In the genomic region with DNA sequence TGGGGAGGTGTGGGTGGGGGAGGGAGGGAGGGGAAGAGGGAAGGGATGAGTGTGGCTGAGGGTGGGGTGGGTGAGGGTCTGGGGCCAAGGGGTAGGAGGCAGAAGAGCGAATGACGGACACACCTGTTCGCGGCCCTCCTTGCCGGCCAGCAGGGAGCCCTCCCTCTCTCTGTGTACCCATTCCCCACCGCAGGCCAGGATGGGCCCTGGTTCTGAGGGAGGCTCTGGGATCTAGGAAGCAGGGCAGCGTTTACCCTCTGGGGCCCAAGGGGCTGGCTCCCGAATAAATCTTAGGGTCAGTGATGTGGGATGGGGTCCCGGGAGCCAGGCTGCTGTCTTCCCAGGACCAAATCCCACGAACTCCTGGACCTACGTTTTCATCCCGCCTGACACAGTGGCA, we compare ENCODE assay signal across 32 cellular contexts. TPM values are rescaled to one million over a fixed set of nuclear protein-coding genes. Genes with fewer than 3 reads are reported as not detected.
"Had no signal": no experiment of that assay in that cellular context is flagged by ENCODE, and none has a peak within 500 bp of the region (broad histone marks: within the 10 kb centered on the region; RNA-seq: fewer than 3 reads in every experiment).

No MANE protein-coding gene starts in this region.

- H3K36me3 Mint-ChIP-seq: activated CD4-positive, alpha-beta memory T cell treated with anti-CD3 and anti-CD28 coated beads for 36 hours; activated naive CD4-positive, alpha-beta T cell treated with anti-CD3 and anti-CD28 coated beads, Interleukin-2, amount 50 U/mL, for 24 hours; mesothelial cell of epicardium; naive thymus-derived CD4-positive, alpha-beta T cell; stimulated activated naive B cell treated with anti-CD40 and anti-IgM and Interleukin-4, amounts not matched to agents 10 μg/mL and 1 μg/mL and 100 μg/mL, for 72 hours had no signal

- H3K4me1 ChIP-seq: foreskin keratinocyte, parathyroid adenoma, thyroid gland had no signal

- H3K36me3 ChIP-seq: esophagus muscularis mucosa, heart left ventricle, left ventricle myocardium inferior, right atrium auricular region, stomach, thyroid gland, upper lobe of left lung had no signal

- H3K4me3 Mint-ChIP-seq: activated CD4-positive, alpha-beta memory T cell treated with anti-CD3 and anti-CD28 coated beads for 36 hours; activated CD4-positive, alpha-beta T cell treated with anti-CD3 and anti-CD28 coated beads, Interleukin-2, amount 10 ng/mL, durations not matched to agents 24 days and 14 days; activated naive CD4-positive, alpha-beta T cell treated with anti-CD3 and anti-CD28 coated beads, Interleukin-2, amount 50 U/mL, for 24 hours; activated naive CD8-positive, alpha-beta T cell treated with anti-CD3 and anti-CD28 coated beads, Interleukin-2, amount 50 U/mL, for 24 hours; activated T-helper 1 cell treated with anti-CD3 and anti-CD28 coated beads, Interleukin-12 subunit alpha, Interleukin-12 subunit beta, Interleukin-2, Interleukin-4 antibody, amounts not matched to agents 30 ng/mL and 10 ng/mL and 1 ng/mL, durations not matched to agents 14 hours and 24 hours and 36 hours; mesothelial cell of epicardium; naive thymus-derived CD4-positive, alpha-beta T cell; stimulated activated naive B cell treated with anti-CD40 and anti-IgM and Interleukin-4, amounts not matched to agents 10 μg/mL and 1 μg/mL and 100 μg/mL, for 72 hours had no signal

- DNase-seq: activated CD4-positive, alpha-beta memory T cell treated with anti-CD3 and anti-CD28 coated beads for 36 hours; activated CD4-positive, alpha-beta T cell treated with anti-CD3 and anti-CD28 coated beads, Interleukin-2, amount 10 ng/mL, durations not matched to agents 24 days and 14 days; activated CD4-positive, CD25-positive, alpha-beta regulatory T cell treated with anti-CD3 and anti-CD28 coated beads, Interleukin-2, amount 50 U/mL, for 72 hours; activated CD8-positive, alpha-beta memory T cell treated with anti-CD3 and anti-CD28 coated beads, Interleukin-2, amount 50 U/mL, for 4 hours; activated effector memory CD4-positive, alpha-beta T cell treated with anti-CD3 and anti-CD28 coated beads, Interleukin-2, amount 50 U/mL, for 16 hours; activated naive CD8-positive, alpha-beta T cell treated with anti-CD3 and anti-CD28 coated beads, Interleukin-2, amount 50 U/mL, for 24 hours; activated T-cell treated with anti-CD3 and anti-CD28 coated beads, Interleukin-2, amount 50 U/mL, for 1 hour; amygdala; central memory CD4-positive, alpha-beta T cell; foreskin keratinocyte; heart left ventricle; islet precursor cell; left ventricle myocardium inferior; mammary epithelial cell; naive thymus-derived CD4-positive, alpha-beta T cell; occipital lobe; stimulated activated CD4-positive, alpha-beta T cell treated with anti-CD3 and anti-CD28 coated beads, Interleukin-15, amount 100 ng/mL, for 24 hours; stimulated activated CD4-positive, alpha-beta T cell treated with anti-CD3 and anti-CD28 coated beads, Interleukin-2, amount 100 ng/mL, for 24 hours; stimulated activated naive B cell treated with anti-CD40 and anti-IgM and Interleukin-4, amounts not matched to agents 10 μg/mL and 1 μg/mL and 100 μg/mL, for 72 hours; stomach; T-helper 9 cell; thyroid gland had no signal

- ATAC-seq: activated naive CD8-positive, alpha-beta T cell treated with anti-CD3 and anti-CD28 coated beads, Interleukin-2, amount 50 U/mL, for 24 hours; foreskin keratinocyte; naive thymus-derived CD4-positive, alpha-beta T cell; stimulated activated naive B cell treated with anti-CD40 and anti-IgM and Interleukin-4, amounts not matched to agents 10 μg/mL and 1 μg/mL and 100 μg/mL, for 72 hours had no signal

- H3K27me3 ChIP-seq: right atrium auricular region, thyroid gland had no signal

- H3K9me3 ChIP-seq: esophagus muscularis mucosa, heart left ventricle, left ventricle myocardium inferior, right atrium auricular region, stomach, thyroid gland, upper lobe of left lung had no signal

- H3K27ac Mint-ChIP-seq: activated CD4-positive, alpha-beta memory T cell treated with anti-CD3 and anti-CD28 coated beads for 36 hours; activated CD4-positive, alpha-beta T cell treated with anti-CD3 and anti-CD28 coated beads, Interleukin-2, amount 10 ng/mL, durations not matched to agents 24 days and 14 days; activated naive CD4-positive, alpha-beta T cell treated with anti-CD3 and anti-CD28 coated beads, Interleukin-2, amount 50 U/mL, for 24 hours; activated naive CD8-positive, alpha-beta T cell treated with anti-CD3 and anti-CD28 coated beads, Interleukin-2, amount 50 U/mL, for 24 hours; activated T-helper 1 cell treated with anti-CD3 and anti-CD28 coated beads, Interleukin-12 subunit alpha, Interleukin-12 subunit beta, Interleukin-2, Interleukin-4 antibody, amounts not matched to agents 30 ng/mL and 10 ng/mL and 1 ng/mL, durations not matched to agents 14 hours and 24 hours and 36 hours; mesothelial cell of epicardium; naive thymus-derived CD4-positive, alpha-beta T cell; stimulated activated naive B cell treated with anti-CD40 and anti-IgM and Interleukin-4, amounts not matched to agents 10 μg/mL and 1 μg/mL and 100 μg/mL, for 72 hours had no signal

- H3K4me1 Mint-ChIP-seq: activated CD4-positive, alpha-beta T cell treated with anti-CD3 and anti-CD28 coated beads, Interleukin-2, amount 10 ng/mL, durations not matched to agents 24 days and 14 days; activated naive CD4-positive, alpha-beta T cell treated with anti-CD3 and anti-CD28 coated beads, Interleukin-2, amount 50 U/mL, for 24 hours; activated naive CD8-positive, alpha-beta T cell treated with anti-CD3 and anti-CD28 coated beads, Interleukin-2, amount 50 U/mL, for 24 hours; mesothelial cell of epicardium; stimulated activated naive B cell treated with anti-CD40 and anti-IgM and Interleukin-4, amounts not matched to agents 10 μg/mL and 1 μg/mL and 100 μg/mL, for 72 hours had no signal

- H3K4me3 ChIP-seq: esophagus muscularis mucosa, heart left ventricle, left ventricle myocardium inferior, right atrium auricular region, stomach, thyroid gland, upper lobe of left lung had no signal

- H3K9me3 Mint-ChIP-seq: activated CD4-positive, alpha-beta memory T cell treated with anti-CD3 and anti-CD28 coated beads for 36 hours; activated CD4-positive, alpha-beta T cell treated with anti-CD3 and anti-CD28 coated beads, Interleukin-2, amount 10 ng/mL, durations not matched to agents 24 days and 14 days; activated naive CD4-positive, alpha-beta T cell treated with anti-CD3 and anti-CD28 coated beads, Interleukin-2, amount 50 U/mL, for 24 hours; activated naive CD8-positive, alpha-beta T cell treated with anti-CD3 and anti-CD28 coated beads, Interleukin-2, amount 50 U/mL, for 24 hours; activated T-helper 1 cell treated with anti-CD3 and anti-CD28 coated beads, Interleukin-12 subunit alpha, Interleukin-12 subunit beta, Interleukin-2, Interleukin-4 antibody, amounts not matched to agents 30 ng/mL and 10 ng/mL and 1 ng/mL, durations not matched to agents 14 hours and 24 hours and 36 hours; mesothelial cell of epicardium; stimulated activated naive B cell treated with anti-CD40 and anti-IgM and Interleukin-4, amounts not matched to agents 10 μg/mL and 1 μg/mL and 100 μg/mL, for 72 hours had no signal

- H3K27ac ChIP-seq: esophagus muscularis mucosa, foreskin keratinocyte, heart left ventricle, left ventricle myocardium inferior, parathyroid adenoma, right atrium auricular region, thyroid gland, upper lobe of left lung, VCaP had no signal

RNA-seq across cellular contexts. Expression of a gene that starts 46.0 kb away (rescaled TPM):
- total RNA-seq: activated CD8-positive, alpha-beta memory T cell treated with anti-CD3 and anti-CD28 coated beads for 36 hours; foreskin keratinocyte; pulmonary artery endothelial cell; thyroid gland had no signal
